Comparison of ENCODE assay signal across 8 cellular contexts in the genomic region with DNA sequence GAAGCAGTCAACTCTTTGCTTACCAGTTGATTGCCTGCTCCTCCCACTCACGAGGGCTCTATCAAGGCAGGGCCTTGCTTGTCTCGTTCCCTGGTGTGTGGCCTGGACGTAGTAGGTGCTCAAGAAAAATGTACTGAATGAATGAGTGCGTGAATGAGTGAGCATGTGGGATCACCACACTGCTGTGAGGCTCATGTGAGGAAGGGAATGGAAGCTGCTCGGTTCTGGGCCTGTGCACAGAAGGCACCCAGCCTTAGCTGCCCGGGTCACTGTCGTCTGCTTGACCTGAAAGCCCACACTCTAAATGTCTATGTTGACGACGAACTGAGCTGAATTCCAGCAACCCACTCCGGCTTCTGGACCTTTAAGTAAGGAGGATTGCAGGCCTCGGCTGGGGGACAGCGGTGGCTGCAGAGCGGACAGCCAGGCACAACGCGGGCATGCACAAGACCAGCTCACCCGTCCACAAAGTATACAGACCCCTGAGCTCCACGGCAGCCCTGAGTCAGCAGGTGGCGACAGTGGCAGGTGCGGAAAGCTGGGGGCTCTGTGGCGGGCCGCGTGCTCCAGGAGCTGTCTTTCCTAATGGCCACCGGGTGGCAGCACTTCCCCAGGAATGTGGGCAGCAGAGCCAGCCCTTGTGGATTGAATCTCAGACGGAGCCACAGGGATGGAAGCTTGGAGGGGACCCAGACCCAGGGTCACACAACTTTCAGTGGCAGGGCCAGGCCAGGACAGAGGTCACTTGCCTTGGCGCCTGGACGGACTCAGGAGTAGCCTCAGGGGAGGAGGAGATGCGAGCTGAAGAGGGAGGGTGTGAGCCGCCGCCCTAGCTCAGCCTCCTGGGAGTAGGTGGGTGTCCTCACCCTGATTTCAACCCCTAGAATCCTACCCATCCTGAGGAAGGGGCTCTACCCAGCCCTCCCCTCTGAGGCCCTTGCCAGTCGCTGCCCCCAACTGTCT. TPM values are rescaled to one million over a fixed set of nuclear protein-coding genes. Genes with fewer than 3 reads are reported as not detected.
DNase-seq lines count a peak whose midpoint lies in the region; ATAC-seq lines count a peak whose summit lies in the region.

No MANE protein-coding gene starts in this region.

- peak; percentile 55 for ATAC-seq in HG03175 (IDR thresholded peaks at IDR 0.05; ENCODE audit: unreplicated experiment)
- peak; percentile 70 for ATAC-seq in left colon
- ATAC-seq in HG03354 (IDR thresholded peaks at IDR 0.05; ENCODE audit: poor library complexity, severe bottlenecking, unreplicated experiment): no peak

- DNase-seq in DMS114 treated with DMSO at 0.1 percent for 48 hours (lab: John Stamatoyannopoulos, UW; ENCODE audit: unreplicated experiment) (peak; percentile 55), NCI-H526 (lab: John Stamatoyannopoulos, UW) (peak; percentile 50 to 82), cerebellum (ENCODE audit: low spot score) (peak; percentile 91), left colon (peak; percentile 59 to 89)
- DNase-seq in activated CD4-positive, alpha-beta T cell treated with anti-CD3 and anti-CD28 coated beads for 4 hours: peak; percentile 72 to 73
- DNase-seq in stimulated activated CD4-positive, alpha-beta T cell treated with anti-CD3 and anti-CD28 coated beads, Interleukin-4, amount 100 ng/mL, for 24 hours: peak; percentile 78

- intact Hi-C loops in left colon (cut with DNase I, micrococcal nuclease): loop anchor here in 1 of 2 donors (10.0 kb wide), 1 partner anchor 513 kb away; no protein-coding TSS in a partner anchor

RNA-seq across cellular contexts. Expression of a gene that starts 5.0 kb away (rescaled TPM):
- total RNA-seq in cerebellum: 22.2 TPM
- 10 to 100 TPM; 34.3 to 40.4 TPM for total RNA-seq in left colon

RNA-seq across cellular contexts. Expression of a gene that starts 31.8 kb away (rescaled TPM):
- total RNA-seq in cerebellum: 1.1 TPM
- total RNA-seq in left colon: not detected

RNA-seq across cellular contexts. Expression of a gene that starts 58.3 kb away (rescaled TPM):
- total RNA-seq in cerebellum: not detected
- 10 to 100 TPM; 61.2 to 84.6 TPM for total RNA-seq in left colon

Comparison
In these comparisons a context has a peak if more than half of its experiments do, and no peak if none do; other contexts are left out.
1. RNA of a gene that starts 58.3 kb away (total RNA-seq): 61.2 to 84.6 TPM in left colon; not detected in cerebellum (single experiment); every median in the first group is over 10 times any median in the second.
2. Peak in every context shown above with its lines, with median percentiles within 50 percentile points of each other: DNase-seq.